In the genomic region with DNA sequence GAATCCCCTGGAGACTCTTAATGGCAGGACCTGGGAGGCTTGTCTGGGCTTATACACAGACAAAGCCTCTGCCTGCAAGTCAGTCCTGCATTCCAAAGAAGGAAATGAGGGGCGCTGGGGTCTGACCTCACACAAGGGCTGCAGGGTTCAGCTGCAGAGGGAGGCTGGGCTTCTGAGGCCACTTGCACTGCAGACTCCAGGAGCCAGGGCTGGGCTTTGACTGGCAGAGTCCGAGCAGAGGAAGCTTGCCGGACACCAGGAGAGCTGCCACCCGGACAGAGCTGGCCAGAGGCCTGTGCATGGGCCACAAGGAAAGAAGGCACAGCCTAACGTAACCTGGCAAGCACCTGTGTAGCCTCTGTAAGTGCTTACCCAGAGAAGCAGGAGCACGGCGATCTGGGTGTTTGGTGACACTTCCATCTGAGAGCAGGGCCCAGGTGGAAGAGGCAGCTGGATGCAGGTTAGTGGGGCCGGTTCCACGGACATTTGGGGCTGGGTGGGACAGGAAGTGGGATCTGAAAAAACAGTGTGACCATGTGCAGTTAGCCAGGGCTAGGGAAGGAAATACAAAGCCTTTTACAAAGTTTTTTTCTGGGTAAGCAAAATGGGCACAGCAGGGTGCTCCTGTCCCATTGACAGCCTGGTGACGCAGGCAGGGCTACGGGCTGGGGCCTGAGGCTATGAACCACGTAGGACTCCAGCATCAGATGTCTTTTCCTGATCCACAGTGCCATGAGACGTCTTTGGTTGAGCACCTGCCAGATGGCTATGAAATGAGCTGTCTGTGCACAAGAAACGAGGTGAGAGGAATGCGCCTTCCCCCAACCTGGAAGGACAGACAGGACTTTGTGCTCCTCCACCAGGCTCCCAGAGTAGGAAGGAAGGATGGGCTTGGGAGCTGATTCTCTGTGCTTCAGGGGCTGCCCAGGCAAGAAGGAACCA, we compare ENCODE assay signal across 10 cellular contexts. TPM values are rescaled to one million over a fixed set of nuclear protein-coding genes. Genes with fewer than 3 reads are reported as not detected.
A peak's percentile ranks its signal among the peaks of the same experiment; 100 is the strongest.
DNase-seq lines count a peak whose midpoint lies in the region; ATAC-seq and TF ChIP-seq lines count a peak whose summit lies in the region.
"Had no signal": no experiment of that assay in that cellular context is flagged by ENCODE, and none has a peak within 500 bp of the region (broad histone marks: within the 10 kb centered on the region; RNA-seq: fewer than 3 reads in every experiment).

No MANE protein-coding gene starts in this region.

- H3K27ac ChIP-seq in neural progenitor cell: peak overlapping the region; percentile 68
- H3K27ac ChIP-seq: 22Rv1 had no signal

- peak overlapping the region; percentile 69 for H3K4me2 ChIP-seq in neural progenitor cell

- peaks cover 42% of the 10 kb centered on the region for H3K4me1 ChIP-seq in neural progenitor cell

- H3K27me3 ChIP-seq in neural progenitor cell: no peaks in the 10 kb centered on the region

- H3F3A ChIP-seq in neural progenitor cell (ENCODE audit: low read depth): peaks cover 19% of the 10 kb centered on the region

- H3K4me3 Mint-ChIP-seq in chondrocyte (ENCODE audit: unreplicated experiment): no peak overlapping the region
- no peak overlapping the region for H3K4me3 Mint-ChIP-seq in neural progenitor cell

- H3K27ac Mint-ChIP-seq in chondrocyte (ENCODE audit: unreplicated experiment): no peak overlapping the region
- peak overlapping the region; percentile 66 for H3K27ac Mint-ChIP-seq in neural progenitor cell

- DNase-seq in DMS 273 (lab: John Stamatoyannopoulos, UW; ENCODE audit: unreplicated experiment) (peak; percentile 60), DMS 273 treated with DMSO at 0.1 percent for 48 hours (lab: John Stamatoyannopoulos, UW) (no peak), NCI-H2029 treated with DMSO at 0.1 percent for 48 hours (lab: John Stamatoyannopoulos, UW) (peak; percentile 12), chondrocyte (ENCODE audit: low spot score) (peak; percentile 77), neural progenitor cell (ENCODE audit: low spot score) (peak; percentile 86), AG08395 (ENCODE audit: low spot score) (no peak)
- DNase-seq: NCI-H1417 treated with DMSO at 0.1 percent for 48 hours had no signal

- ATAC-seq in GM18909 (IDR thresholded peaks at IDR 0.05; ENCODE audit: poor library complexity, unreplicated experiment) (no peak), HG02970 (IDR thresholded peaks at IDR 0.05; ENCODE audit: low FRiP score, unreplicated experiment) (no peak)

- no peaks in the 10 kb centered on the region for H3K36me3 Mint-ChIP-seq in chondrocyte (ENCODE audit: low read depth)
- no peaks in the 10 kb centered on the region for H3K36me3 Mint-ChIP-seq in neural progenitor cell

- peak overlapping the region; percentile 16 for H3K4me3 ChIP-seq in neural progenitor cell

- H3K9me3 ChIP-seq in neural progenitor cell (ENCODE audit: low read depth): no peaks in the 10 kb centered on the region

- no peaks in the 10 kb centered on the region for H3K9me3 Mint-ChIP-seq in chondrocyte (ENCODE audit: low read depth)
- H3K9me3 Mint-ChIP-seq in neural progenitor cell: no peaks in the 10 kb centered on the region

- no peaks in the 10 kb centered on the region for H3K27me3 Mint-ChIP-seq in chondrocyte (ENCODE audit: low read depth)
- H3K27me3 Mint-ChIP-seq in neural progenitor cell (ENCODE audit: insufficient read depth, low read depth): peaks cover 8% of the 10 kb centered on the region

- H3K4me1 Mint-ChIP-seq in chondrocyte (ENCODE audit: low read depth): peaks cover 40% of the 10 kb centered on the region
- H3K4me1 Mint-ChIP-seq in neural progenitor cell: peaks cover 51% of the 10 kb centered on the region

- no peaks in the 10 kb centered on the region for H3K36me3 ChIP-seq in neural progenitor cell

- H4K20me1 ChIP-seq in neural progenitor cell (ENCODE audit: low read depth): no peaks in the 10 kb centered on the region

- peak overlapping the region; percentile 61 for H2AFZ ChIP-seq in neural progenitor cell (replicated peaks)

- no peaks in the 10 kb centered on the region for H3K79me2 ChIP-seq in neural progenitor cell (ENCODE audit: low read depth)

- H3K9ac ChIP-seq in neural progenitor cell: no peak overlapping the region

- TF ChIP-seq CTCF in chondrocyte (IDR thresholded peaks at IDR 0.05): no peak
- no peak for TF ChIP-seq CTCF in neural progenitor cell (IDR thresholded peaks at IDR 0.05)

RNA-seq across cellular contexts. Expression of a gene that starts 37.3 kb away (rescaled TPM):
- total RNA-seq in chondrocyte: 22.7 to 29.0 TPM (median 24.4 TPM) in 3 replicates
- 116 and 171 TPM in 2 replicates for total RNA-seq in neural progenitor cell (ENCODE audit: low replicate concordance)

Comparison
In these comparisons a context has a peak if more than half of its experiments do, and no peak if none do; other contexts are left out.
1. DNase-seq: peak in DMS 273 (single experiment), NCI-H2029 treated with DMSO at 0.1 percent for 48 hours (single experiment), chondrocyte (single experiment) and neural progenitor cell (single experiment); none in DMS 273 treated with DMSO at 0.1 percent for 48 hours (single experiment) and AG08395 (single experiment).